Comparison of ENCODE assay signal across 17 cellular contexts in the genomic region with DNA sequence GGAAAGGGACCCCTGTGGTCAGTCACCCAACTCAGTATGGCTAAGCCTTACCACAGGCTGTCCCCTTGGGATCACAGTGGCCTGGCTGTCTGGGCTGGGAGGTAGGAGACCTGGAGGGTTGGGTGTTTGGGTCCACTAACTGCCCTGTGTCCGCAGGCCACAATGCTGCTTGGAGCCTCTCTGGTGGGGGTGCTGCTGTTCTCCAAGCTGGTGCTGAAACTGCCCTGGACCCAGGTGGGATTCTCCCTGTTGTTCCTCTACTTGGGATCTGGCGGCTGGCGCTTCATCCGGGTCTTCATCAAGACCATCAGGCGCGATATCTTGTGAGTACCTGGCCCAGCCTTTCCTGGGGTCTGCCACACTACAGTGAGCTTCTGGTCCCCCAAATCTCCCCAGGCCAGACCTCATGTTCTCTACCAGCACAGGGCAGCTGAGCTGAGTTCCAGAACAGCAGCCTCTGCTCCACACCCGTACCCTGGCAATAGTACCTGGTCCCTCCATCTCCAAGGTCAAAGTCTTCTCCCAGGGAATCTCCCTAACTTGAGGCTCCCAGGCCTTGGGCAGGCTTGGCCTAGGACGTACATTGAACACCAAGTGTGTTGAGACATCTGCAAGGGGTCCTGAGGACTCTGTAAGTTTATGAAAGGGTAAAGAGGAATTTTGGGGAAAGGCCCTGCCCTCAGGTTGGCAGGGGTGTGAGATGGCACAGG. TPM values are rescaled to one million over a fixed set of nuclear protein-coding genes. Genes with fewer than 3 reads are reported as not detected.
DNase-seq lines count a peak whose midpoint lies in the region; ATAC-seq and TF ChIP-seq lines count a peak whose summit lies in the region.
"Had no signal": no experiment of that assay in that cellular context is flagged by ENCODE, and none has a peak within 500 bp of the region (broad histone marks: within the 10 kb centered on the region; RNA-seq: fewer than 3 reads in every experiment).

No MANE protein-coding gene starts in this region.

- H3K9me3 Mint-ChIP-seq in neural crest cell = no peaks in the 10 kb centered on the region
- H3K9me3 Mint-ChIP-seq: CD8-positive, alpha-beta T cell had no signal

- intact Hi-C loops in Right ventricle myocardium inferior (cut with DNase I) = no loop called here
- intact Hi-C loops in cardiac septum (cut with DNase I) = loop anchor here (5.0 kb wide), 1 partner anchor 151 kb away; a partner anchor contains a TSS
- intact Hi-C loops in head of caudate nucleus (cut with DNase I) = loop anchor here (5.0 kb wide), 1 partner anchor 46 kb away; no protein-coding TSS in a partner anchor

- DNase-seq in Right ventricle myocardium inferior (ENCODE audit: missing footprints) (peak; percentile 43), cardiac septum (ENCODE audit: low spot score) (no peak), T-helper 17 cell (no peak), neural crest cell (ENCODE audit: low read depth, low spot score) (no peak), DMS53 treated with DMSO at 0.1 percent for 48 hours (lab: John Stamatoyannopoulos, UW; ENCODE audit: unreplicated experiment) (no peak), head of caudate nucleus (no peak)
- DNase-seq: 8988T; BE2C; CD8-positive, alpha-beta T cell; COR-L47; DMS153; DND-41; GDM1; IMR-90 had no signal

- H3K4me1 Mint-ChIP-seq in T-helper 17 cell (peaks cover 5% of the 10 kb centered on the region), neural crest cell (peaks cover 7% of the 10 kb centered on the region)

- H3K4me3 Mint-ChIP-seq in T-helper 17 cell (no peak overlapping the region), neural crest cell (peak overlapping the region; percentile 56)
- H3K4me3 Mint-ChIP-seq: CD8-positive, alpha-beta T cell had no signal

- no peak for TF ChIP-seq CTCF in neural crest cell (conservative IDR thresholded peaks at IDR 0.05)

- no peaks in the 10 kb centered on the region for H3K27me3 Mint-ChIP-seq in T-helper 17 cell
- peaks cover 2% of the 10 kb centered on the region for H3K27me3 Mint-ChIP-seq in neural crest cell (ENCODE audit: low read depth)

- no peaks in the 10 kb centered on the region for H3K9me3 ChIP-seq in T-helper 17 cell (ENCODE audit: control insufficient read depth, low read length, poor library complexity, severe bottlenecking)
- H3K9me3 ChIP-seq: BE2C had no signal

- no peak for ATAC-seq in Right ventricle myocardium inferior
- ATAC-seq in T-helper 17 cell = no peak
- no peak for ATAC-seq in GM18867 (IDR thresholded peaks at IDR 0.05; ENCODE audit: unreplicated experiment)
- ATAC-seq in HG02970 (IDR thresholded peaks at IDR 0.05; ENCODE audit: low FRiP score, unreplicated experiment) = no peak
- ATAC-seq: CD8-positive, alpha-beta T cell; HCT116 had no signal

- H3K36me3 Mint-ChIP-seq in T-helper 17 cell (ENCODE audit: low read depth) = no peaks in the 10 kb centered on the region
- no peaks in the 10 kb centered on the region for H3K36me3 Mint-ChIP-seq in neural crest cell (ENCODE audit: low read depth)

- peak overlapping the region; percentile 21 for H3K27ac Mint-ChIP-seq in T-helper 17 cell
- no peak overlapping the region for H3K27ac Mint-ChIP-seq in neural crest cell (ENCODE audit: unreplicated experiment)
- H3K27ac Mint-ChIP-seq: CD8-positive, alpha-beta T cell had no signal

RNA-seq across cellular contexts. Expression of a gene that starts 2.8 kb away (rescaled TPM):
- total RNA-seq in Right ventricle myocardium inferior (19.2 TPM), cardiac septum (17.4 TPM), T-helper 17 cell (1 to 10 TPM; 8.2 to 8.3 TPM), neural crest cell (43.0 and 45.6 TPM in 2 replicates)

RNA-seq across cellular contexts. Expression of a gene that starts 20.5 kb away (rescaled TPM):
- total RNA-seq in Right ventricle myocardium inferior (29.1 TPM), cardiac septum (25.9 TPM), T-helper 17 cell (10 to 100 TPM; 35.8 to 36.7 TPM), neural crest cell (50.8 and 51.0 TPM in 2 replicates)

RNA-seq across cellular contexts. Expression of a gene that starts 20.9 kb away (rescaled TPM):
- 37.4 TPM for total RNA-seq in Right ventricle myocardium inferior
- 30.7 TPM for total RNA-seq in cardiac septum
- total RNA-seq in T-helper 17 cell = 1 to 10 TPM; 8.5 to 9.9 TPM
- total RNA-seq in neural crest cell = 33.4 and 35.0 TPM in 2 replicates

RNA-seq across cellular contexts. Expression of a gene that starts 28.0 kb away (rescaled TPM):
- 52.9 TPM for total RNA-seq in Right ventricle myocardium inferior
- 49.5 TPM for total RNA-seq in cardiac septum
- total RNA-seq in T-helper 17 cell = 10 to 100 TPM; 29.5 to 43.3 TPM
- 69.9 and 73.2 TPM in 2 replicates for total RNA-seq in neural crest cell
